In the genomic region with DNA sequence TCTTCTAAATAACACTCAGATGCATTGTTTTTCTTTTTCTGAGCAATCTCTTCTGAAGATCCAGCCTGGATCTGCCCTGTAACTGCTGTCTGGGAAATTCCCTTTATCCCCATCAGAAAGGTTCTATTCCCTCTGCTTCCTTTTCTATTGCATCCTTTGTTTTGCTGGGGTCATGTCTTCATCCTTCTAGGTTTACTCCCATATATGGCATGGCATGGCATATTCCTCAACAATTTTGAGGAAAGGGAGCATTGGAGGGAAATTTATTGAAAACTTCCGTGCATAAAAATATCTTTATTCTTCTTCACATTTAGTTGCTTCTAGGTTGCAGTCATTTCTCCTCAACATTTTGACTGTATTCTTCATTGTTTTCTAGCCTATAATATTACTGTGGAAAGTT, we compare ENCODE assay signal across 1 cellular context.
TF ChIP-seq lines count a peak whose summit lies in the region.

No MANE protein-coding gene starts in this region.

TF ChIP-seq in HCT116, 20 proteins besides CTCF, POLR2A, EP300 and RAD21 (continued from another document):
- TF ChIP-seq, protein P1, sequence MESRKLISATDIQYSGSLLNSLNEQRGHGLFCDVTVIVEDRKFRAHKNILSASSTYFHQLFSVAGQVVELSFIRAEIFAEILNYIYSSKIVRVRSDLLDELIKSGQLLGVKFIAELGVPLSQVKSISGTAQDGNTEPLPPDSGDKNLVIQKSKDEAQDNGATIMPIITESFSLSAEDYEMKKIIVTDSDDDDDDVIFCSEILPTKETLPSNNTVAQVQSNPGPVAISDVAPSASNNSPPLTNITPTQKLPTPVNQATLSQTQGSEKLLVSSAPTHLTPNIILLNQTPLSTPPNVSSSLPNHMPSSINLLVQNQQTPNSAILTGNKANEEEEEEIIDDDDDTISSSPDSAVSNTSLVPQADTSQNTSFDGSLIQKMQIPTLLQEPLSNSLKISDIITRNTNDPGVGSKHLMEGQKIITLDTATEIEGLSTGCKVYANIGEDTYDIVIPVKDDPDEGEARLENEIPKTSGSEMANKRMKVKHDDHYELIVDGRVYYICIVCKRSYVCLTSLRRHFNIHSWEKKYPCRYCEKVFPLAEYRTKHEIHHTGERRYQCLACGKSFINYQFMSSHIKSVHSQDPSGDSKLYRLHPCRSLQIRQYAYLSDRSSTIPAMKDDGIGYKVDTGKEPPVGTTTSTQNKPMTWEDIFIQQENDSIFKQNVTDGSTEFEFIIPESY (IDR thresholded peaks at IDR 0.05; ENCODE audit: extremely low read depth, insufficient replicate concordance, low read length) = no peak
- TF ChIP-seq, protein P2, sequence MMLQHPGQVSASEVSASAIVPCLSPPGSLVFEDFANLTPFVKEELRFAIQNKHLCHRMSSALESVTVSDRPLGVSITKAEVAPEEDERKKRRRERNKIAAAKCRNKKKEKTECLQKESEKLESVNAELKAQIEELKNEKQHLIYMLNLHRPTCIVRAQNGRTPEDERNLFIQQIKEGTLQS (IDR thresholded peaks at IDR 0.05) = no peak
